24 cellular contexts compared by ENCODE assay signal in the genomic region with DNA sequence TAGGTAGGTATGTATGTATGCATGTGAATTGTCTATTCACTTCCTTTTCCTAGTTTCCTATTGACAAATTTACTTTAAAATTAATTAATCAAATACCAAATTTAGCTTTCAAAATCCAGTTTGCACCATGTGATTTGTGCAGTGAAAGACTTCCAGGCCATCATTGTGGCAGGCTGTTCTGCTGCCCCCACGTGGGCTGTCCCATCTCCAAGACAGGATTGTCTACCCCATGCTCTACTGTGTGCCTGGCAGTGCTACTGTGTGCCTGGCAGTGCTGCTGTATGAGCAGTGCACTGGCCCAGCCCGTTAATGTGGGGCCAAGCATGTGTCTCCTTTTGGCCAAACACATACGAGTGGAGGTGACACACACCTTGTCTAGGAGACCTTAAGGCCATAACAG.
A peak's percentile ranks its signal among the peaks of the same experiment; 100 is the strongest.
DNase-seq lines count a peak whose midpoint lies in the region; ATAC-seq, FAIRE-seq and TF ChIP-seq lines count a peak whose summit lies in the region.
"Had no signal": no experiment of that assay in that cellular context is flagged by ENCODE, and none has a peak within 500 bp of the region (broad histone marks: within the 10 kb centered on the region; RNA-seq: fewer than 3 reads in every experiment).

No MANE protein-coding gene starts in this region.

- no peaks in the 10 kb centered on the region for H3K36me3 ChIP-seq in GM12878 (ENCODE audit: control insufficient read depth in 2 of 2, insufficient read depth in 2 of 2, low read length in 1 of 2)
- H3K36me3 ChIP-seq: BE2C, SJCRH30 had no signal

- H3K27ac ChIP-seq in GM12878 (ENCODE audit: control insufficient read depth, insufficient read depth): no peak overlapping the region
- H3K27ac ChIP-seq: GM23248, SJCRH30 had no signal

- no peak for DNase-seq in GM12864 (ENCODE audit: low read depth)
- DNase-seq in LNCaP clone FGC (ENCODE audit: low read depth): no peak
- DNase-seq in GM12878 (ENCODE audit: low read depth, low spot score): no peak
- DNase-seq in urothelium cell line (ENCODE audit: low spot score): no peak
- DNase-seq in mesenteric fat pad (ENCODE audit: low spot score): no peak
- DNase-seq in left lobe of liver (ENCODE audit: low spot score): no peak
- DNase-seq in stimulated activated CD4-positive, alpha-beta T cell treated with anti-CD3 and anti-CD28 coated beads, Interleukin-12 subunit alpha, Interleukin-12 subunit beta, amount 100 ng/mL, for 4 hours: no peak
- DNase-seq: ACHN; BE2C; CD4-positive, CD25-positive, alpha-beta regulatory T cell; GM23248; H9; MV-4-11; NCI-H1105; NCI-H1436 treated with DMSO at 0.1 percent for 48 hours; NCI-H187 treated with DMSO at 0.1 percent for 48 hours; NCI-H2107; NCI-H524; NCI-H748 treated with DMSO at 0.1 percent for 48 hours; NK-92 treated with Interleukin-12 subunit alpha and Interleukin-12 subunit beta, amount 100 ng/mL, for 24 hours; PC-3; SJCRH30; T-cell had no signal

- FAIRE-seq in GM12878 (lab: Jason Lieb, UNC) (no peak), urothelium cell line (lab: Jason Lieb, UNC) (peak; percentile 70)

- no peak for TF ChIP-seq RAD21 in GM12878 (IDR thresholded peaks at IDR 0.05; ENCODE audit: insufficient read depth, low read depth, low read length)

- ATAC-seq in GM12878 (peak; percentile 17; the same call in 1 of the 3 replicates), left lobe of liver (no peak)
- ATAC-seq: PC-3, Right ventricle myocardium inferior, T-cell had no signal

- SMC1A ChIA-PET in GM12878 (lab: Charles Lee; ENCODE audit: uncharacterized antibody, unreplicated experiment): no interaction called here

- no peak for TF ChIP-seq POLR2A in GM12878 (IDR thresholded peaks at IDR 0.05; ENCODE audit: low read depth, low read length)

- H3K4me3 ChIP-seq in GM12864 (ENCODE audit: low read depth, low read length): no peak overlapping the region
- no peak overlapping the region for H3K4me3 ChIP-seq in LNCaP clone FGC (ENCODE audit: low read depth, low read length)
- no peak overlapping the region for H3K4me3 ChIP-seq in GM12878
- H3K4me3 ChIP-seq: GM23248, SJCRH30 had no signal

- no peaks in the 10 kb centered on the region for H3K27me3 ChIP-seq in GM12878 (replicated peaks in 1 of 2; ENCODE audit: control insufficient read depth in 2 of 2, insufficient read depth in 2 of 2, low read length in 1 of 2)
- H3K27me3 ChIP-seq: BE2C, SJCRH30 had no signal

- H2AFZ ChIP-seq in GM12878 (ENCODE audit: control insufficient read depth, low read depth, low read length): no peak overlapping the region
- H2AFZ ChIP-seq: GM23248 had no signal

- intact Hi-C loops in GM12878 (cut with micrococcal nuclease; ENCODE audit: unreplicated experiment): no loop called here

- RAD21 ChIA-PET in GM12878 (lab: Charles Lee; ENCODE audit: unreplicated experiment): no interaction called here

- POLR2A ChIA-PET in GM12878 (lab: Charles Lee): no interaction called here

- no peaks in the 10 kb centered on the region for H3K79me2 ChIP-seq in GM12878 (ENCODE audit: control insufficient read depth, insufficient read depth, low read length)

- 0% methylated on average over 3 of the region's 3 CpGs for WGBS in GM12878 (ENCODE audit: insufficient coverage, insufficient replicate concordance, low lambda C conversion rate, missing lambda C conversion rate)

- H3K4me2 ChIP-seq in GM12878 (ENCODE audit: control insufficient read depth, insufficient read depth): no peak overlapping the region

- no peaks in the 10 kb centered on the region for H3K4me1 ChIP-seq in GM12878 (ENCODE audit: control insufficient read depth, insufficient read depth, low read length)
- H3K4me1 ChIP-seq: BE2C, SJCRH30 had no signal

- no peaks in the 10 kb centered on the region for H4K20me1 ChIP-seq in GM12878 (ENCODE audit: control insufficient read depth, insufficient read depth)

- TF ChIP-seq EP300 in GM12878 (IDR thresholded peaks at IDR 0.05; ENCODE audit: borderline replicate concordance in 1 of 2, control insufficient read depth in 1 of 2, low read depth in 2 of 2, low read length in 2 of 2): no peak

- CTCF ChIA-PET in GM12878 (lab: Yijun Ruan, JAX): interaction anchor here (0.6 kb wide), 1 partner anchor 171 kb away, joined by 3 read pairs; no protein-coding TSS in a partner anchor

- H3K9me3 ChIP-seq in GM12878 (replicated peaks; ENCODE audit: control insufficient read depth, insufficient read depth, low read length): no peaks in the 10 kb centered on the region
- H3K9me3 ChIP-seq: BE2C, SJCRH30 had no signal

- H3K9ac ChIP-seq in GM12878 (ENCODE audit: control insufficient read depth, insufficient read depth, low read length): no peak overlapping the region
- H3K9ac ChIP-seq: GM23248 had no signal

- in situ Hi-C loops in GM12878 (cut with MboI): no loop called here

- BruUV-seq in GM12878 (replicated peaks; lab: Mats Ljungman, UMichigan): no TSS peak

- TF ChIP-seq CTCF in GM12864 (IDR thresholded peaks at IDR 0.05; ENCODE audit: low read depth, low read length, missing control alignments) (peak; percentile 1), LNCaP clone FGC (IDR thresholded peaks at IDR 0.05; ENCODE audit: control insufficient read depth, extremely low read depth, insufficient read depth) (peak; percentile 28; the same call in 1 of the 2 replicates), GM12878 (IDR thresholded peaks at IDR 0.05 in 2 of 3, conservative IDR thresholded peaks at IDR 0.05 in 1 of 3; ENCODE audit: control insufficient read depth in 2 of 3, extremely low read depth in 1 of 3, insufficient read depth in 1 of 3, low read depth in 3 of 3, low read length in 3 of 3) (no peak)

TF ChIP-seq in GM12878, 131 proteins besides CTCF, POLR2A, EP300 and RAD21:
- TF ChIP-seq EZH2 (IDR thresholded peaks at IDR 0.05; ENCODE audit: borderline replicate concordance, control insufficient read depth, low read depth, low read length) (no peak), STAT3 (IDR thresholded peaks at IDR 0.05; ENCODE audit: low read depth, low read length) (no peak), ASH2L (IDR thresholded peaks at IDR 0.05; ENCODE audit: borderline replicate concordance, low read depth) (no peak), TCF12 (IDR thresholded peaks at IDR 0.05; ENCODE audit: low read depth, low read length) (no peak), RB1 (IDR thresholded peaks at IDR 0.05; ENCODE audit: borderline replicate concordance) (no peak), DPF2 (IDR thresholded peaks at IDR 0.05) (no peak), SIX5 (IDR thresholded peaks at IDR 0.05; ENCODE audit: low read depth, low read length, severe bottlenecking) (no peak), SRF (IDR thresholded peaks at IDR 0.05; ENCODE audit: low read depth in 2 of 2, low read length in 2 of 2) (no peak), BACH1 (IDR thresholded peaks at IDR 0.05; ENCODE audit: borderline replicate concordance) (no peak), CHD2 (IDR thresholded peaks at IDR 0.05; ENCODE audit: borderline replicate concordance, low read depth, low read length) (no peak), JUNB (IDR thresholded peaks at IDR 0.05) (no peak), KLF5 (IDR thresholded peaks at IDR 0.05; ENCODE audit: partially characterized antibody) (no peak), MYC (IDR thresholded peaks at IDR 0.05; ENCODE audit: insufficient read depth, insufficient read length, insufficient replicate concordance, low read length, severe bottlenecking) (no peak), MEF2B (IDR thresholded peaks at IDR 0.05; ENCODE audit: partially characterized antibody, poor library complexity, severe bottlenecking) (no peak), SP1 (IDR thresholded peaks at IDR 0.05; ENCODE audit: low read depth, low read length) (no peak), PAX5 (IDR thresholded peaks at IDR 0.05; ENCODE audit: borderline replicate concordance, low read depth, low read length) (no peak), SMAD1 (IDR thresholded peaks at IDR 0.05; ENCODE audit: low read depth, partially characterized antibody) (no peak)
- TF ChIP-seq, protein P1, sequence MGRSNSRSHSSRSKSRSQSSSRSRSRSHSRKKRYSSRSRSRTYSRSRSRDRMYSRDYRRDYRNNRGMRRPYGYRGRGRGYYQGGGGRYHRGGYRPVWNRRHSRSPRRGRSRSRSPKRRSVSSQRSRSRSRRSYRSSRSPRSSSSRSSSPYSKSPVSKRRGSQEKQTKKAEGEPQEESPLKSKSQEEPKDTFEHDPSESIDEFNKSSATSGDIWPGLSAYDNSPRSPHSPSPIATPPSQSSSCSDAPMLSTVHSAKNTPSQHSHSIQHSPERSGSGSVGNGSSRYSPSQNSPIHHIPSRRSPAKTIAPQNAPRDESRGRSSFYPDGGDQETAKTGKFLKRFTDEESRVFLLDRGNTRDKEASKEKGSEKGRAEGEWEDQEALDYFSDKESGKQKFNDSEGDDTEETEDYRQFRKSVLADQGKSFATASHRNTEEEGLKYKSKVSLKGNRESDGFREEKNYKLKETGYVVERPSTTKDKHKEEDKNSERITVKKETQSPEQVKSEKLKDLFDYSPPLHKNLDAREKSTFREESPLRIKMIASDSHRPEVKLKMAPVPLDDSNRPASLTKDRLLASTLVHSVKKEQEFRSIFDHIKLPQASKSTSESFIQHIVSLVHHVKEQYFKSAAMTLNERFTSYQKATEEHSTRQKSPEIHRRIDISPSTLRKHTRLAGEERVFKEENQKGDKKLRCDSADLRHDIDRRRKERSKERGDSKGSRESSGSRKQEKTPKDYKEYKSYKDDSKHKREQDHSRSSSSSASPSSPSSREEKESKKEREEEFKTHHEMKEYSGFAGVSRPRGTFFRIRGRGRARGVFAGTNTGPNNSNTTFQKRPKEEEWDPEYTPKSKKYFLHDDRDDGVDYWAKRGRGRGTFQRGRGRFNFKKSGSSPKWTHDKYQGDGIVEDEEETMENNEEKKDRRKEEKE (IDR thresholded peaks at IDR 0.05): no peak
- TF ChIP-seq, protein P2, sequence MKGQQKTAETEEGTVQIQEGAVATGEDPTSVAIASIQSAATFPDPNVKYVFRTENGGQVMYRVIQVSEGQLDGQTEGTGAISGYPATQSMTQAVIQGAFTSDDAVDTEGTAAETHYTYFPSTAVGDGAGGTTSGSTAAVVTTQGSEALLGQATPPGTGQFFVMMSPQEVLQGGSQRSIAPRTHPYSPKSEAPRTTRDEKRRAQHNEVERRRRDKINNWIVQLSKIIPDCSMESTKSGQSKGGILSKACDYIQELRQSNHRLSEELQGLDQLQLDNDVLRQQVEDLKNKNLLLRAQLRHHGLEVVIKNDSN (IDR thresholded peaks at IDR 0.05; ENCODE audit: borderline replicate concordance, extremely low read length, insufficient read depth, low read depth, low read length): no peak
- TF ChIP-seq, protein P3, sequence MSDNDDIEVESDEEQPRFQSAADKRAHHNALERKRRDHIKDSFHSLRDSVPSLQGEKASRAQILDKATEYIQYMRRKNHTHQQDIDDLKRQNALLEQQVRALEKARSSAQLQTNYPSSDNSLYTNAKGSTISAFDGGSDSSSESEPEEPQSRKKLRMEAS (IDR thresholded peaks at IDR 0.05; ENCODE audit: low read depth, low read length): no peak

Comparison
In these comparisons a context has a peak if more than half of its experiments do, and no peak if none do; other contexts are left out.
1. CTCF ChIP-seq: peak in GM12864 (single experiment) and LNCaP clone FGC (single experiment); none in GM12878 (0 of 3).